8 cellular contexts compared by ENCODE assay signal in the genomic region with DNA sequence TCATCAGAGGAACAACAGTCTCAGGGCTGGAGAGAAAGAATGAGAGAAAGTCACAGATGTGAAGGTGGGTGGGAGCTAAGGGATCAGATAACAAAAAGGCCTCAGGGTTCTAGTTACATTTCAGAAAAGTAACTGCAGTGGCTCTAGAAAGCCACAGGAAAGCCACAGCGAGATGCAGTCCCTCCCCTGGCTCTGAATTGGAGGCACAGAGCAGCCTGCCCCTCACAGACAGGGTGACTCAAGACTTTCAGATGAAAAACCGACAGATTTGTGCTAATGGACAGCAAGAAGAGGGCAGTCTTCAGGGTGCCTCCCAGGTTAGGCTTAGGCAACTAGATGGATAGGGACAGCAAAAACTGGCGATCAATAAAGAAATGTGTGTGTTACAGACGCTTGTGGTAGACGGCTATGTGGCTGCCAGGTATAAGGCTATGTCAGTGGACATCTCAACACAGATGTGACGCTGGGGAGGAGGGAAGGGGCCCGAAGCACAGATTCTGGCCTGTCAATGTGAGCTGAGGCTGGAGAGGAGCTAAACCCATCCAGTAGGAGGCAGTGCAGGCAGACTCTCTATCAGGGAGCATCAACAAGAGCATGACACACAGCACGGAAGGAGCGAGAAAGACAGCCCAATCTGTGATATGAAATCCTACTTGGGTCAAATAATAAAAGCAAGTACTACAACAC. TPM values are rescaled to one million over a fixed set of nuclear protein-coding genes. Genes with fewer than 3 reads are reported as not detected.
DNase-seq lines count a peak whose midpoint lies in the region; ATAC-seq, FAIRE-seq and TF ChIP-seq lines count a peak whose summit lies in the region.

No MANE protein-coding gene starts in this region.

- H3K27ac Mint-ChIP-seq in naive thymus-derived CD8-positive, alpha-beta T cell: peak overlapping the region; percentile 78 to 98 (median 92)

- DNase-seq in D721Med (ENCODE audit: insufficient read length, low spot score) (no peak), NCI-H2107 (lab: John Stamatoyannopoulos, UW) (peak; percentile 13), mesenteric fat pad (ENCODE audit: low spot score) (no peak), DMS153 (lab: John Stamatoyannopoulos, UW) (no peak)
- peak; percentile 68 for DNase-seq in activated naive CD4-positive, alpha-beta T cell treated with anti-CD3 and anti-CD28 coated beads, Interleukin-2, amount 50 U/mL, for 16 hours
- peak in 6 of 10 donors; percentile 22 to 50 (median 43) for DNase-seq in naive thymus-derived CD8-positive, alpha-beta T cell

- POLR2A ChIA-PET in naive thymus-derived CD8-positive, alpha-beta T cell (lab: Charles Lee): no interaction called here

- no peaks in the 10 kb centered on the region for H3K9me3 Mint-ChIP-seq in naive thymus-derived CD8-positive, alpha-beta T cell

- H3K27me3 Mint-ChIP-seq in naive thymus-derived CD8-positive, alpha-beta T cell: no peaks in the 10 kb centered on the region

- H3K4me3 Mint-ChIP-seq in naive thymus-derived CD8-positive, alpha-beta T cell: peak overlapping the region in 9 of 10 donors; percentile 11 to 80 (median 60)

- no peak for FAIRE-seq in D721Med (lab: Jason Lieb, UNC)

- peaks cover 19 to 84% (median 27%) of the 10 kb centered on the region in 3 donors for H3K36me3 Mint-ChIP-seq in naive thymus-derived CD8-positive, alpha-beta T cell

- H3K4me1 Mint-ChIP-seq in naive thymus-derived CD8-positive, alpha-beta T cell: peaks cover 17 to 51% (median 43%) of the 10 kb centered on the region in 4 donors

- TF ChIP-seq CTCF in D721Med (IDR thresholded peaks at IDR 0.05; ENCODE audit: insufficient read depth, missing control alignments): peak; percentile 30

- ATAC-seq in naive thymus-derived CD8-positive, alpha-beta T cell: peak; percentile 35 to 61
- ATAC-seq in HG02970 (IDR thresholded peaks at IDR 0.05; ENCODE audit: low FRiP score, unreplicated experiment): no peak
- ATAC-seq in GM19395 (IDR thresholded peaks at IDR 0.05; ENCODE audit: unreplicated experiment): no peak

RNA-seq across cellular contexts. Expression of a gene that starts 26.2 kb away (rescaled TPM):
- 10 to 100 TPM; 41.3 to 45.1 TPM for total RNA-seq in naive thymus-derived CD8-positive, alpha-beta T cell
- 10 to 100 TPM; 32.1 to 41.7 (median 36.3) TPM for polyA plus RNA-seq in naive thymus-derived CD8-positive, alpha-beta T cell
- 46.6 TPM for total RNA-seq in mesenteric fat pad

RNA-seq across cellular contexts. Expression of a gene that starts 26.2 kb away (rescaled TPM):
- 10 to 100 TPM; 44.9 to 48.6 TPM for total RNA-seq in naive thymus-derived CD8-positive, alpha-beta T cell
- 10 to 100 TPM; 29.8 to 43.8 (median 42.4) TPM for polyA plus RNA-seq in naive thymus-derived CD8-positive, alpha-beta T cell
- total RNA-seq in mesenteric fat pad: 18.0 TPM

Comparison
In these comparisons a context has a peak if more than half of its experiments do, and no peak if none do; other contexts are left out.
1. DNase-seq: peak in NCI-H2107 (single experiment), activated naive CD4-positive, alpha-beta T cell treated with anti-CD3 and anti-CD28 coated beads, Interleukin-2, amount 50 U/mL, for 16 hours (single experiment) and naive thymus-derived CD8-positive, alpha-beta T cell (6 of 10); none in D721Med (single experiment), mesenteric fat pad (single experiment) and DMS153 (single experiment).
2. ATAC-seq: peak in naive thymus-derived CD8-positive, alpha-beta T cell (2 of 2); none in HG02970 (single experiment) and GM19395 (single experiment).